Comparison of ENCODE assay signal across 25 cellular contexts in the genomic region with DNA sequence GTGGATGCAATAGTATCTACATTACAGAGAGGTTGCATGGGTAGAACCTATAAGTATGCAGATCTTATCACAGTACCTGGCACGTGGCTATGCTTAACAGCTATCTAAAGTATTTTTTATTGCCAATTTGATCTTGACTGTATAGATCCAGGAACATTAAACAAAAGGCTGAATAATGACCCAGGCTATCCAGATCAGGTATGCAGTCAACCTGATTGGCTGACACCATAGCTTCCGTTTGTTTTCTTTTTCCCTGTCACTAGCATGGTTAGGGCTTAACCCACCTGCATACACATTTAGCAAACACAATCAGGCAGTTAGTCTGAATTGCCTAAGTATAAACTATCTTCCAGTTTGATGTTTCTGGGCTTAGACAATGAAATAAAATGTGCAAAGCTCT.
"Had no signal": no experiment of that assay in that cellular context is flagged by ENCODE, and none has a peak within 500 bp of the region (broad histone marks: within the 10 kb centered on the region; RNA-seq: fewer than 3 reads in every experiment).

No MANE protein-coding gene starts in this region.

- DNase-seq: dermis blood vessel endothelial cell; effector memory CD4-positive, alpha-beta T cell; foreskin keratinocyte; heart left ventricle; kidney; left lung; mesenchymal stem cell; naive thymus-derived CD4-positive, alpha-beta T cell; right lobe of liver; stimulated activated CD4-positive, alpha-beta T cell treated with anti-CD3 and anti-CD28 coated beads, Interleukin-12 subunit alpha, Interleukin-12 subunit beta, amount 100 ng/mL, for 4 hours; stimulated activated CD4-positive, alpha-beta T cell treated with anti-CD3 and anti-CD28 coated beads, Interleukin-1b, Interleukin-23, amount 100 ng/mL, for 48 hours; stimulated activated CD4-positive, alpha-beta T cell treated with anti-CD3 and anti-CD28 coated beads, Interleukin-4, amount 100 ng/mL, for 1 hour; stimulated activated CD8-positive, alpha-beta memory T cell treated with anti-CD3 and anti-CD28 coated beads, Interleukin-4, amount 100 ng/mL, for 48 hours; stimulated activated naive CD4-positive, alpha-beta T cell; stimulated activated naive CD8-positive, alpha-beta T cell treated with anti-CD3 and anti-CD28 coated beads, Interleukin-15, amount 100 ng/mL, for 72 hours; transverse colon; upper lobe of right lung had no signal

- H3K9ac ChIP-seq: neural progenitor cell, parathyroid adenoma had no signal

- H3K79me2 ChIP-seq: hepatocyte, parathyroid adenoma had no signal

- H3K36me3 ChIP-seq: esophagus muscularis mucosa, gastroesophageal sphincter, heart left ventricle, left lung, neural progenitor cell, right lobe of liver, suprapubic skin, transverse colon, upper lobe of right lung, vagina had no signal

- H3K4me3 ChIP-seq: esophagus muscularis mucosa, gastroesophageal sphincter, heart left ventricle, hepatocyte, left lung, neural progenitor cell, right lobe of liver, smooth muscle cell, suprapubic skin, transverse colon, upper lobe of right lung, vagina had no signal

- H3K27me3 ChIP-seq: esophagus muscularis mucosa, foreskin keratinocyte, gastroesophageal sphincter, hepatocyte, left lung, neural progenitor cell, right lobe of liver, suprapubic skin, transverse colon, upper lobe of right lung, vagina had no signal

- H2AFZ ChIP-seq: hepatocyte, neural progenitor cell, parathyroid adenoma had no signal

- H3K9me3 ChIP-seq: esophagus muscularis mucosa, gastroesophageal sphincter, heart left ventricle, left lung, right lobe of liver, suprapubic skin, transverse colon, upper lobe of right lung, vagina had no signal

- H3K4me2 ChIP-seq: hepatocyte, neural progenitor cell had no signal

- ATAC-seq: foreskin keratinocyte; gastroesophageal sphincter; heart left ventricle; left lung; naive thymus-derived CD4-positive, alpha-beta T cell; right lobe of liver; stimulated activated naive CD8-positive, alpha-beta T cell treated with anti-CD3 and anti-CD28 coated beads, Interleukin-15, amount 100 ng/mL, for 72 hours; upper lobe of right lung had no signal

- H3K27ac ChIP-seq: esophagus muscularis mucosa, foreskin keratinocyte, gastroesophageal sphincter, heart left ventricle, hepatocyte, left lung, neural progenitor cell, parathyroid adenoma, right lobe of liver, suprapubic skin, transverse colon, upper lobe of right lung, vagina had no signal

- H3K4me1 ChIP-seq: esophagus muscularis mucosa, gastroesophageal sphincter, heart left ventricle, left lung, neural progenitor cell, parathyroid adenoma, right lobe of liver, suprapubic skin, upper lobe of right lung, vagina had no signal
